In the genomic region with DNA sequence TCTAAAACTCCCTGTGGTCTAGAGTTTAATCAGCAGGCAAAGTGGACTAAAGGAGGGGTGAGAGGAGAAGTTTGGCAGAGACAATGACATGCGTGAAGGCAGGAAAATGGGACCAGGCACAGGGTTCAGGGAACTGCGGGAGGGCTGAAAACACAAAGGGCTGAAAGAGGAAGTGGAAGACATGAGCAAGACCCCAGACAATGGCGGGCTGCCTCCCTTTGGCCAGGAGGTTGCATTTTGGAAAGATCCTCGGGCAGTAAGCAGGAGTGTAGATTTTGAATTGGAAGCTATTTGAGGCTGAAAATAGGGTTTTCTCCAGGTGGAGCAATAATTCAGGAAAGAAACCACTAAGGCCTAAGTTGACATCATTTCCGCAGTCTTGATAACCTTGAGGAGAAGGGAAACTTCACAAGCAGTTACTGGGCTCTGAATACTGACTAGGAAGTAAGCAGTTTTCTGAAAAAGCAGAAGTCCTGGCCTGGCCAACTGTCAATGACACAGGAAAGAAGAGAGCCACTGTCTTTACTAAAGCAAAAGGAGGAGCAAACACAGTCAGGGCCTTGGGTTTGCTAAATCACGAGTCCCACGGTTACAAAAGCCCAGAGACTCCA, we compare ENCODE assay signal across 9 cellular contexts. TPM values are rescaled to one million over a fixed set of nuclear protein-coding genes. Genes with fewer than 3 reads are reported as not detected.
DNase-seq lines count a peak whose midpoint lies in the region; TF ChIP-seq lines count a peak whose summit lies in the region.
"Had no signal": no experiment of that assay in that cellular context is flagged by ENCODE, and none has a peak within 500 bp of the region (broad histone marks: within the 10 kb centered on the region; RNA-seq: fewer than 3 reads in every experiment).

No MANE protein-coding gene starts in this region.

- H3K36me3 ChIP-seq in thymus (ENCODE audit: control insufficient read depth, insufficient read depth) = no peaks in the 10 kb centered on the region

- H3K4me3 Mint-ChIP-seq in activated naive CD4-positive, alpha-beta T cell treated with anti-CD3 and anti-CD28 coated beads, Interleukin-2, amount 10 ng/mL, durations not matched to agents 7 days and 5 days = peak overlapping the region; percentile 13
- H3K4me3 Mint-ChIP-seq in Calu3 (ENCODE audit: low read depth, unreplicated experiment) = no peak overlapping the region

- H3K27me3 Mint-ChIP-seq in activated naive CD4-positive, alpha-beta T cell treated with anti-CD3 and anti-CD28 coated beads, Interleukin-2, amount 10 ng/mL, durations not matched to agents 7 days and 5 days = no peaks in the 10 kb centered on the region
- peaks cover 58% of the 10 kb centered on the region for H3K27me3 Mint-ChIP-seq in Calu3 (ENCODE audit: unreplicated experiment)

- no peak for TF ChIP-seq CTCF in Calu3 (IDR thresholded peaks at IDR 0.05; ENCODE audit: unreplicated experiment)

- peaks cover 66% of the 10 kb centered on the region for H3K36me3 Mint-ChIP-seq in activated naive CD4-positive, alpha-beta T cell treated with anti-CD3 and anti-CD28 coated beads, Interleukin-2, amount 10 ng/mL, durations not matched to agents 7 days and 5 days
- H3K36me3 Mint-ChIP-seq in Calu3 (ENCODE audit: insufficient read depth, unreplicated experiment) = no peaks in the 10 kb centered on the region

- 26% methylated on average over 7 of the region's 7 CpGs for WGBS in thymus

- BruUV-seq in Calu3 (replicated peaks; lab: Mats Ljungman, UMichigan) = no TSS peak

- no peaks in the 10 kb centered on the region for H3K27me3 ChIP-seq in thymus (ENCODE audit: control insufficient read depth, insufficient read depth)

- CTCF ChIA-PET in activated naive CD4-positive, alpha-beta T cell treated with anti-CD3 and anti-CD28 coated beads, Interleukin-2, amount 10 ng/mL, durations not matched to agents 7 days and 5 days (lab: Charles Lee) = no interaction called here
- CTCF ChIA-PET in Calu3 (lab: Charles Lee) = no interaction called here

- no peak overlapping the region for H3K4me3 ChIP-seq in thymus (ENCODE audit: low read length)

- peaks cover 3% of the 10 kb centered on the region for H3K9me3 Mint-ChIP-seq in activated naive CD4-positive, alpha-beta T cell treated with anti-CD3 and anti-CD28 coated beads, Interleukin-2, amount 10 ng/mL, durations not matched to agents 7 days and 5 days
- H3K9me3 Mint-ChIP-seq in Calu3 (ENCODE audit: low read depth, unreplicated experiment) = no peaks in the 10 kb centered on the region

- no peaks in the 10 kb centered on the region for H3K9me3 ChIP-seq in thymus (ENCODE audit: control insufficient read depth)

- peaks cover 99% of the 10 kb centered on the region for H3K4me1 Mint-ChIP-seq in activated naive CD4-positive, alpha-beta T cell treated with anti-CD3 and anti-CD28 coated beads, Interleukin-2, amount 10 ng/mL, durations not matched to agents 7 days and 5 days
- H3K4me1 Mint-ChIP-seq in Calu3 (ENCODE audit: low read depth, unreplicated experiment) = peaks cover 8% of the 10 kb centered on the region

- peak; percentile 26 for DNase-seq in activated naive CD4-positive, alpha-beta T cell treated with anti-CD3 and anti-CD28 coated beads, Interleukin-2, amount 10 ng/mL, durations not matched to agents 7 days and 5 days
- no peak for DNase-seq in activated naive CD4-positive, alpha-beta T cell treated with anti-CD3 and anti-CD28 coated beads, Interleukin-2, amount 50 U/mL, for 16 hours
- DNase-seq in MV-4-11 (lab: John Stamatoyannopoulos, UW) (peak; percentile 100), globus pallidus (ENCODE audit: low spot score) (peak; percentile 67), foreskin melanocyte (no peak), Calu3 (no peak), HPDE6-E6E7 (ENCODE audit: extremely low spot score) (no peak)

- H3K4me1 ChIP-seq in thymus (ENCODE audit: control insufficient read depth, insufficient read depth, low read length) = peaks cover 26% of the 10 kb centered on the region

- H3K27ac ChIP-seq in thymus (ENCODE audit: low read depth) = peak overlapping the region; percentile 90

- intact Hi-C loops in Calu3 (cut with micrococcal nuclease; ENCODE audit: unreplicated experiment) = no loop called here

- peak overlapping the region; percentile 99 for H3K27ac Mint-ChIP-seq in activated naive CD4-positive, alpha-beta T cell treated with anti-CD3 and anti-CD28 coated beads, Interleukin-2, amount 10 ng/mL, durations not matched to agents 7 days and 5 days
- H3K27ac Mint-ChIP-seq in Calu3 (ENCODE audit: unreplicated experiment) = no peak overlapping the region

RNA-seq across cellular contexts. Expression of gene LY86, which starts 3.4 kb away (rescaled TPM):
- 17.1 TPM for polyA plus RNA-seq in thymus
- not detected in 2 replicates for total RNA-seq in Calu3 (2022)
- total RNA-seq: glomerular endothelial cell had no signal

Comparison
In these comparisons a context has a peak if more than half of its experiments do, and no peak if none do; other contexts are left out.
1. DNase-seq: peak in activated naive CD4-positive, alpha-beta T cell treated with anti-CD3 and anti-CD28 coated beads, Interleukin-2, amount 10 ng/mL, durations not matched to agents 7 days and 5 days (single experiment), MV-4-11 (single experiment) and globus pallidus (single experiment); none in activated naive CD4-positive, alpha-beta T cell treated with anti-CD3 and anti-CD28 coated beads, Interleukin-2, amount 50 U/mL, for 16 hours (single experiment), foreskin melanocyte (single experiment), Calu3 (single experiment) and HPDE6-E6E7 (single experiment).